15 cellular contexts compared by ENCODE assay signal in genomic region chr4:112147697-112148096, GRCh38. TPM values are rescaled to one million over a fixed set of nuclear protein-coding genes. Genes with fewer than 3 reads are reported as not detected.
DNase-seq lines count a peak whose midpoint lies in the region; ATAC-seq, FAIRE-seq and TF ChIP-seq lines count a peak whose summit lies in the region.
"Had no signal": no experiment of that assay in that cellular context is flagged by ENCODE, and none has a peak within 500 bp of the region (broad histone marks: within the 10 kb centered on the region; RNA-seq: fewer than 3 reads in every experiment).

No MANE protein-coding gene starts in this region.

- DNase-seq in A673 (ENCODE audit: low spot score): peak; percentile 75
- DNase-seq in GM23248: peak; percentile 70
- no peak for DNase-seq in activated naive CD8-positive, alpha-beta T cell treated with anti-CD3 and anti-CD28 coated beads, Interleukin-2, amount 50 U/mL, for 24 hours
- no peak for DNase-seq in kidney
- no peak for DNase-seq in activated CD4-positive, alpha-beta T cell treated with anti-CD3 and anti-CD28 coated beads, Interleukin-2, amount 50 U/mL, for 48 hours
- DNase-seq in smooth muscle cell (lab: John Stamatoyannopoulos, UW; ENCODE audit: unreplicated experiment): no peak
- DNase-seq: central memory CD4-positive, alpha-beta T cell; HCEC 1CT; Peyer's patch; T-helper 9 cell; trophoblast cell had no signal

- H3K4me3 Mint-ChIP-seq in activated naive CD8-positive, alpha-beta T cell treated with anti-CD3 and anti-CD28 coated beads, Interleukin-2, amount 50 U/mL, for 24 hours: peak overlapping the region; percentile 88

- in situ Hi-C loops in GM23248 (cut with MboI): no loop called here

- H3K27me3 Mint-ChIP-seq in activated naive CD8-positive, alpha-beta T cell treated with anti-CD3 and anti-CD28 coated beads, Interleukin-2, amount 50 U/mL, for 24 hours: no peaks in the 10 kb centered on the region

- H3K9ac ChIP-seq in GM23248: peak overlapping the region; percentile 48
- no peak overlapping the region for H3K9ac ChIP-seq in kidney (ENCODE audit: low read length in 2 of 2)
- no peak overlapping the region for H3K9ac ChIP-seq in smooth muscle cell (ENCODE audit: low read depth)

- POLR2A ChIA-PET in A673 (lab: Charles Lee; ENCODE audit: low non-redundant PET): no interaction called here

- no TSS peak for BruUV-seq in A673 (replicated peaks; lab: Mats Ljungman, UMichigan)

- no peaks in the 10 kb centered on the region for H3K27me3 ChIP-seq in A673 (replicated peaks; ENCODE audit: insufficient read depth, low read depth, low read length, poor library complexity)
- no peaks in the 10 kb centered on the region for H3K27me3 ChIP-seq in GM23248 (replicated peaks; ENCODE audit: insufficient read depth)
- H3K27me3 ChIP-seq in smooth muscle cell (ENCODE audit: low read depth): peaks cover 30% of the 10 kb centered on the region
- H3K27me3 ChIP-seq: Peyer's patch had no signal

- TF ChIP-seq CTCF in A673 (conservative IDR thresholded peaks at IDR 0.05; ENCODE audit: low read depth, low read length): no peak
- no peak for TF ChIP-seq CTCF in kidney (IDR thresholded peaks at IDR 0.05; ENCODE audit: borderline replicate concordance, extremely low read depth, insufficient read depth)
- TF ChIP-seq CTCF in smooth muscle cell (IDR thresholded peaks at IDR 0.05; ENCODE audit: borderline replicate concordance, insufficient read depth, poor library complexity, severe bottlenecking): no peak

- peak; percentile 11 for FAIRE-seq in kidney (lab: Jason Lieb, UNC)
- FAIRE-seq: frontal cortex had no signal

- H3K27ac ChIP-seq in A673 (ENCODE audit: low read depth, low read length, poor library complexity, severe bottlenecking) (no peak overlapping the region), GM23248 (no peak overlapping the region; the same call in 1 of the 2 replicates), kidney (ENCODE audit: low read depth in 2 of 2, low read length in 2 of 2) (no peak overlapping the region), smooth muscle cell (ENCODE audit: low read depth) (no peak overlapping the region)
- H3K27ac ChIP-seq: Peyer's patch had no signal

- H3K4me3 ChIP-seq in A673 (ENCODE audit: low read depth, low read length, poor library complexity, severe bottlenecking): peak overlapping the region; percentile 69
- peak overlapping the region; percentile 100 for H3K4me3 ChIP-seq in GM23248
- H3K4me3 ChIP-seq in kidney (ENCODE audit: low read length in 2 of 2): peak overlapping the region; percentile 15 to 96
- no peak overlapping the region for H3K4me3 ChIP-seq in smooth muscle cell
- H3K4me3 ChIP-seq: Peyer's patch had no signal

- CTCF ChIA-PET in A673 (lab: Charles Lee): no interaction called here

- H4K20me1 ChIP-seq in GM23248 (ENCODE audit: insufficient read depth): no peaks in the 10 kb centered on the region
- no peaks in the 10 kb centered on the region for H4K20me1 ChIP-seq in smooth muscle cell (ENCODE audit: low read depth)

- no peak for ATAC-seq in activated naive CD8-positive, alpha-beta T cell treated with anti-CD3 and anti-CD28 coated beads, Interleukin-2, amount 50 U/mL, for 24 hours
- ATAC-seq in HG02678 (IDR thresholded peaks at IDR 0.05; ENCODE audit: unreplicated experiment) (no peak), HG02852 (IDR thresholded peaks at IDR 0.05; ENCODE audit: unreplicated experiment) (no peak)

- 11 to 17% methylated on average over 5 of the region's 5 CpGs for WGBS in GM23248 (ENCODE audit: low coverage in 1 of 2, low lambda C conversion rate in 2 of 2, missing lambda C conversion rate in 2 of 2), 2 experiments
- 92% methylated on average over 5 of the region's 5 CpGs for WGBS in smooth muscle cell (ENCODE audit: low lambda C conversion rate)

- H3K4me1 ChIP-seq in A673 (ENCODE audit: insufficient read depth, low read length, poor library complexity, severe bottlenecking): peaks cover 23% of the 10 kb centered on the region
- peaks cover 13% of the 10 kb centered on the region for H3K4me1 ChIP-seq in GM23248 (ENCODE audit: insufficient read depth)
- peaks cover 2 to 4% of the 10 kb centered on the region in 2 donors for H3K4me1 ChIP-seq in kidney (ENCODE audit: control insufficient read depth in 1 of 2, insufficient read depth in 1 of 2, low read depth in 1 of 2, low read length in 2 of 2)
- no peaks in the 10 kb centered on the region for H3K4me1 ChIP-seq in smooth muscle cell (ENCODE audit: low read depth)

- peak overlapping the region; percentile 100 for H2AFZ ChIP-seq in GM23248
- no peak overlapping the region for H2AFZ ChIP-seq in smooth muscle cell (ENCODE audit: low read depth)

- peaks cover 57% of the 10 kb centered on the region for H3K4me1 Mint-ChIP-seq in activated naive CD8-positive, alpha-beta T cell treated with anti-CD3 and anti-CD28 coated beads, Interleukin-2, amount 50 U/mL, for 24 hours

- peaks cover 61% of the 10 kb centered on the region for H3K79me2 ChIP-seq in GM23248 (ENCODE audit: insufficient read depth)
- no peaks in the 10 kb centered on the region for H3K79me2 ChIP-seq in smooth muscle cell (ENCODE audit: low read depth)

- peaks cover 13% of the 10 kb centered on the region for H3K36me3 Mint-ChIP-seq in activated naive CD8-positive, alpha-beta T cell treated with anti-CD3 and anti-CD28 coated beads, Interleukin-2, amount 50 U/mL, for 24 hours (ENCODE audit: low read depth)

- H3K9me3 ChIP-seq in A673 (ENCODE audit: low read depth, low read length, poor library complexity, severe bottlenecking): no peaks in the 10 kb centered on the region
- no peaks in the 10 kb centered on the region for H3K9me3 ChIP-seq in GM23248 (ENCODE audit: low read depth)
- H3K9me3 ChIP-seq in kidney (ENCODE audit: control insufficient read depth in 1 of 2, low read length in 2 of 2): no peaks in the 10 kb centered on the region
- H3K9me3 ChIP-seq in smooth muscle cell (replicated peaks; ENCODE audit: low read depth): no peaks in the 10 kb centered on the region
- H3K9me3 ChIP-seq: Peyer's patch had no signal

- H3K4me2 ChIP-seq in GM23248 (ENCODE audit: unreplicated experiment): peak overlapping the region; percentile 89
- no peak overlapping the region for H3K4me2 ChIP-seq in smooth muscle cell

- no peaks in the 10 kb centered on the region for H3K36me3 ChIP-seq in A673 (ENCODE audit: insufficient read depth, low read length, poor library complexity, severe bottlenecking)
- H3K36me3 ChIP-seq in GM23248 (ENCODE audit: low read depth): no peaks in the 10 kb centered on the region
- H3K36me3 ChIP-seq in kidney (ENCODE audit: control insufficient read depth in 1 of 2, insufficient read depth in 2 of 2, low read length in 2 of 2): no peaks in the 10 kb centered on the region
- H3K36me3 ChIP-seq in smooth muscle cell (ENCODE audit: low read depth): no peaks in the 10 kb centered on the region
- H3K36me3 ChIP-seq: Peyer's patch had no signal

- H3K27ac Mint-ChIP-seq in activated naive CD8-positive, alpha-beta T cell treated with anti-CD3 and anti-CD28 coated beads, Interleukin-2, amount 50 U/mL, for 24 hours: no peak overlapping the region
- H3K27ac Mint-ChIP-seq: progenitor cell of endocrine pancreas had no signal

- H3F3A ChIP-seq in GM23248 (ENCODE audit: insufficient read depth): 0 out of 2 replicates have a peak, but pooled peaks cover 4% of the 10 kb centered on the region
- no peaks in the 10 kb centered on the region for H3F3A ChIP-seq in smooth muscle cell (ENCODE audit: low read depth)

- H3K9me2 ChIP-seq in GM23248 (ENCODE audit: insufficient read depth): no peaks in the 10 kb centered on the region

- intact Hi-C loops in A673 (cut with micrococcal nuclease; ENCODE audit: unreplicated experiment): no loop called here
- intact Hi-C loops in kidney (cut with DNase I): loop anchor here (10.0 kb wide), 1 partner anchor 77 kb away; no protein-coding TSS in a partner anchor

- H3K9me3 Mint-ChIP-seq in activated naive CD8-positive, alpha-beta T cell treated with anti-CD3 and anti-CD28 coated beads, Interleukin-2, amount 50 U/mL, for 24 hours: no peaks in the 10 kb centered on the region

RNA-seq across cellular contexts. Expression of gene FAM241A, which starts 2.4 kb away (rescaled TPM):
- 1.4 and 1.5 TPM in 2 replicates for total RNA-seq in A673 (2021)
- 4.2 and 5.2 TPM in 2 replicates for total RNA-seq in GM23248 (2014; rRNA removed; shearing (Covaris generic))
- polyA plus RNA-seq in GM23248 (2016; fragmentation: Nextera tagmentation; extraction: Ambion mirVana): 6.1 and 6.2 TPM in 2 replicates
- 2.9 TPM for total RNA-seq in kidney
- polyA plus RNA-seq in kidney (ENCODE audit: insufficient read depth, low read depth, low replicate concordance): 1.9 TPM
- 0.27 and 0.31 TPM in 2 replicates for total RNA-seq in smooth muscle cell
- 0.19 and 0.39 TPM in 2 replicates for polyA plus RNA-seq in smooth muscle cell

Comparison
In these comparisons a context has a peak if more than half of its experiments do, and no peak if none do; other contexts are left out.
1. DNase-seq: peak in A673 (single experiment) and GM23248 (single experiment); none in activated naive CD8-positive, alpha-beta T cell treated with anti-CD3 and anti-CD28 coated beads, Interleukin-2, amount 50 U/mL, for 24 hours (single experiment), kidney (single experiment), activated CD4-positive, alpha-beta T cell treated with anti-CD3 and anti-CD28 coated beads, Interleukin-2, amount 50 U/mL, for 48 hours (0 of 2) and smooth muscle cell (single experiment).